Comparison of ENCODE assay signal across 6 cellular contexts in genomic region chr2:24014902-24015301, GRCh38. TPM values are rescaled to one million over a fixed set of nuclear protein-coding genes. Genes with fewer than 3 reads are reported as not detected.
"Had no signal": no experiment of that assay in that cellular context is flagged by ENCODE, and none has a peak within 500 bp of the region (broad histone marks: within the 10 kb centered on the region; RNA-seq: fewer than 3 reads in every experiment).

No MANE protein-coding gene starts in this region.

RNA-seq across cellular contexts. Expression of gene MFSD2B, which starts 5.0 kb away (rescaled TPM):
- total RNA-seq: glomerular endothelial cell, kidney epithelial cell, left lobe of liver, osteocyte, sigmoid colon, smooth muscle cell had no signal
